5 cellular contexts compared by ENCODE assay signal in genomic region chr9:137330689-137331088, GRCh38. TPM values are rescaled to one million over a fixed set of nuclear protein-coding genes. Genes with fewer than 3 reads are reported as not detected.
"Had no signal": no experiment of that assay in that cellular context is flagged by ENCODE, and none has a peak within 500 bp of the region (broad histone marks: within the 10 kb centered on the region; RNA-seq: fewer than 3 reads in every experiment).

No MANE protein-coding gene starts in this region.

- H3K4me3 Mint-ChIP-seq: GM23338, H9, HFFc6 had no signal

- ATAC-seq: GM23338 had no signal

- H3K27ac Mint-ChIP-seq: GM23338, H9, HFFc6 had no signal

- DNase-seq: H9, HCEC 1CT, HFFc6, IMR-90 had no signal

- H3K4me1 Mint-ChIP-seq: GM23338 had no signal

RNA-seq across cellular contexts. Expression of gene NRARP, which starts 28.6 kb away (rescaled TPM):
- total RNA-seq: IMR-90 had no signal
